ENCODE assay signal across 8 cellular contexts in the genomic region with DNA sequence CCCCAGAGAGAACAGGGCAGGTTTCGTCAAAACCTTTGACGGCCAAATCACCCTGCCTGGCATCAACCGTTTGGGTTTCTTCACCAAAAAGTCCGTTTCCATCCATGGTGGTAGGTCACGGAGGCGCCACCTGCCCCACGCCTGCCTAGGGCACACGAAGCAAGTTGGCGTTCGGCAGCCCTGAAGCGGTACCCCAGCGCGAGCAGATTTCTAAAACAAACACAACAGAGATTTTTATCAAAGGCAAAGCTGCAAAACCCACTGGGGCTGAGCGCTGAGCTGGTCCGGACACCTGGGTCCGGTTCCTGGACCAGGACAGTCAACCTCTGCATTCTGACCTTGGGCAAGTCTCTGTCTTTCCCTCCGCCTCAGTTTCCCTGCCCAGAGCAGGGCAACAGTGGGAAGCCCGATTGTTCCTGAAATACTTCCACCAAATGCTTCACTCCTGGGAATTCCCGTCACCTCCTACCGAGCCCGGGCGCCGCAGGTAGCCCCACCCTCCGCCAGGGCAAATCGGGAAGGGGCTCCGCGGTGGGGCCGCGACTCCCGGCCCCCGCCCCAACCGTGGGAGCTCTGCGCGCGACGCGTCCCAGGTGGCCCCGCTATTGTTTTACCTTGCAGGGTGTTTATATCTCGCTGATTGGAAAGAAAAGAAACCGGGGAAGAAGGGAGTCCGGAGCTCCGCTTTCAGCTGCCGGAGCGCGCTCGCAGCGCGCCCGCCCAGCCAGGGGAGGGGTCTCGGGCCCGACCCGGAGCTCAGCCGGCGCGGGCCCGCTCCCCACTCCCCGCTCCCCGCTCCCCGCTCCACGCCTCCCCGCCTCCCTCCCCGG. TPM values are rescaled to one million over a fixed set of nuclear protein-coding genes. Genes with fewer than 3 reads are reported as not detected.
DNase-seq lines count a peak whose midpoint lies in the region; ATAC-seq and TF ChIP-seq lines count a peak whose summit lies in the region.

No MANE protein-coding gene starts in this region.

- peaks cover 16% of the 10 kb centered on the region for H3K4me1 ChIP-seq in CD4-positive, CD25-positive, alpha-beta regulatory T cell (ENCODE audit: control insufficient read depth, insufficient read depth, low read length, poor library complexity, severe bottlenecking)

- H3K27me3 Mint-ChIP-seq in CD4-positive, CD25-positive, alpha-beta regulatory T cell: peaks cover 63% of the 10 kb centered on the region
- H3K27me3 Mint-ChIP-seq in HFFc6 (ENCODE audit: insufficient read depth) (peaks cover 42% of the 10 kb centered on the region), osteocyte (ENCODE audit: unreplicated experiment) (peaks cover 7% of the 10 kb centered on the region)
- H3K27me3 Mint-ChIP-seq in activated CD4-positive, alpha-beta T cell treated with anti-CD3 and anti-CD28 coated beads, Interleukin-2, amount 10 ng/mL, durations not matched to agents 24 days and 14 days: peaks cover 64% of the 10 kb centered on the region

- peak overlapping the region; percentile 68 for H3K4me3 ChIP-seq in CD4-positive, CD25-positive, alpha-beta regulatory T cell (ENCODE audit: low read depth, low read length)
- H3K4me3 ChIP-seq in fibroblast of villous mesenchyme (ENCODE audit: low read depth, low read length): peak overlapping the region; percentile 62

- peak in 1 of 3 donors; percentile 11 for DNase-seq in CD4-positive, CD25-positive, alpha-beta regulatory T cell
- DNase-seq in HFFc6 (no peak), fibroblast of villous mesenchyme (ENCODE audit: low read depth) (no peak), osteocyte (ENCODE audit: extremely low spot score, unreplicated experiment) (no peak), GM19238 (ENCODE audit: insufficient read length, low spot score) (no peak), hippocampal formation (lab: John Stamatoyannopoulos, UW) (no peak), NCI-H1930 (lab: John Stamatoyannopoulos, UW) (no peak)
- DNase-seq in activated CD4-positive, alpha-beta T cell treated with anti-CD3 and anti-CD28 coated beads, Interleukin-2, amount 10 ng/mL, durations not matched to agents 24 days and 14 days: peak; percentile 64

- H3K27me3 ChIP-seq in CD4-positive, CD25-positive, alpha-beta regulatory T cell (ENCODE audit: control insufficient read depth, insufficient read depth, low read length): peaks cover 16% of the 10 kb centered on the region

- ATAC-seq in CD4-positive, CD25-positive, alpha-beta regulatory T cell (ENCODE audit: low read depth in 2 of 2): no peak

- no peak overlapping the region for H3K27ac ChIP-seq in CD4-positive, CD25-positive, alpha-beta regulatory T cell (ENCODE audit: insufficient read depth, low read length, poor library complexity, severe bottlenecking)

- TF ChIP-seq CTCF in HFFc6 (IDR thresholded peaks at IDR 0.05): no peak
- TF ChIP-seq CTCF in fibroblast of villous mesenchyme (IDR thresholded peaks at IDR 0.05; ENCODE audit: insufficient read depth, low read depth, low read length): no peak
- TF ChIP-seq CTCF in osteocyte (IDR thresholded peaks at IDR 0.05): no peak

- H3K4me3 Mint-ChIP-seq in CD4-positive, CD25-positive, alpha-beta regulatory T cell: peak overlapping the region; percentile 63 to 86 (median 75)
- H3K4me3 Mint-ChIP-seq in HFFc6 (peak overlapping the region; percentile 32; the same call in 1 of the 2 replicates), osteocyte (ENCODE audit: unreplicated experiment) (peak overlapping the region; percentile 82)
- peak overlapping the region; percentile 82 for H3K4me3 Mint-ChIP-seq in activated CD4-positive, alpha-beta T cell treated with anti-CD3 and anti-CD28 coated beads, Interleukin-2, amount 10 ng/mL, durations not matched to agents 24 days and 14 days

- H3K4me1 Mint-ChIP-seq in CD4-positive, CD25-positive, alpha-beta regulatory T cell: peaks cover 0 to 22% (median 9%) of the 10 kb centered on the region in 4 donors
- no peaks in the 10 kb centered on the region for H3K4me1 Mint-ChIP-seq in HFFc6 (ENCODE audit: low read depth)
- H3K4me1 Mint-ChIP-seq in activated CD4-positive, alpha-beta T cell treated with anti-CD3 and anti-CD28 coated beads, Interleukin-2, amount 10 ng/mL, durations not matched to agents 24 days and 14 days: peaks cover 7% of the 10 kb centered on the region
- peaks cover 37% of the 10 kb centered on the region for H3K4me1 Mint-ChIP-seq in osteocyte (ENCODE audit: unreplicated experiment)

- intact Hi-C loops in activated CD4-positive, alpha-beta T cell treated with anti-CD3 and anti-CD28 coated beads, Interleukin-2, amount 10 ng/mL, durations not matched to agents 24 days and 14 days (cut with micrococcal nuclease): loop anchor here (5.0 kb wide), 1 partner anchor 395 kb away; the partner anchor contains the start of gene TTF2

- no peaks in the 10 kb centered on the region for H3K9me3 ChIP-seq in CD4-positive, CD25-positive, alpha-beta regulatory T cell (ENCODE audit: control insufficient read depth in 2 of 2, low read length in 2 of 2)

- H3K36me3 ChIP-seq in CD4-positive, CD25-positive, alpha-beta regulatory T cell (ENCODE audit: control insufficient read depth, insufficient read depth, low read length): no peaks in the 10 kb centered on the region

- peaks cover 0 to 3% (median 0%) of the 10 kb centered on the region in 7 donors for H3K9me3 Mint-ChIP-seq in CD4-positive, CD25-positive, alpha-beta regulatory T cell
- H3K9me3 Mint-ChIP-seq in HFFc6 (no peaks in the 10 kb centered on the region), osteocyte (ENCODE audit: unreplicated experiment) (no peaks in the 10 kb centered on the region)
- no peaks in the 10 kb centered on the region for H3K9me3 Mint-ChIP-seq in activated CD4-positive, alpha-beta T cell treated with anti-CD3 and anti-CD28 coated beads, Interleukin-2, amount 10 ng/mL, durations not matched to agents 24 days and 14 days

- no peaks in the 10 kb centered on the region for H3K36me3 Mint-ChIP-seq in CD4-positive, CD25-positive, alpha-beta regulatory T cell
- H3K36me3 Mint-ChIP-seq in HFFc6 (ENCODE audit: low read depth) (no peaks in the 10 kb centered on the region), osteocyte (ENCODE audit: unreplicated experiment) (peaks cover 3% of the 10 kb centered on the region)
- H3K36me3 Mint-ChIP-seq in activated CD4-positive, alpha-beta T cell treated with anti-CD3 and anti-CD28 coated beads, Interleukin-2, amount 10 ng/mL, durations not matched to agents 24 days and 14 days (ENCODE audit: low read depth): no peaks in the 10 kb centered on the region

- H3K27ac Mint-ChIP-seq in CD4-positive, CD25-positive, alpha-beta regulatory T cell: peak overlapping the region in 2 of 3 donors; percentile 34 to 70
- H3K27ac Mint-ChIP-seq in HFFc6 (no peak overlapping the region), osteocyte (ENCODE audit: unreplicated experiment) (no peak overlapping the region)
- H3K27ac Mint-ChIP-seq in activated CD4-positive, alpha-beta T cell treated with anti-CD3 and anti-CD28 coated beads, Interleukin-2, amount 10 ng/mL, durations not matched to agents 24 days and 14 days: no peak overlapping the region

RNA-seq across cellular contexts. Expression of gene IGSF3, which starts 0.6 kb away (rescaled TPM):
- total RNA-seq in CD4-positive, CD25-positive, alpha-beta regulatory T cell: 0.42 TPM
- under 1 TPM in 3 of 4 donors, not detected in 1; 0.03 to 0.27 (median 0.14) TPM for polyA plus RNA-seq in CD4-positive, CD25-positive, alpha-beta regulatory T cell
- total RNA-seq in HFFc6 (2021; fragmentation: NEBNext Ultra II Directional; extraction: Animal tissue kit (Norgen Biotek cat#: 25700)): not detected
- total RNA-seq in activated CD4-positive, alpha-beta T cell treated with anti-CD3 and anti-CD28 coated beads, Interleukin-2, amount 10 ng/mL, durations not matched to agents 24 days and 14 days: 2.1 and 2.2 TPM in 2 replicates
- 3.5 and 13.8 TPM in 2 replicates for total RNA-seq in fibroblast of villous mesenchyme
- 43.2 and 51.7 TPM in 2 replicates for total RNA-seq in osteocyte

Comparison
In these comparisons a context has a peak if more than half of its experiments do, and no peak if none do; other contexts are left out.
1. H3K27ac Mint-ChIP-seq: peak in CD4-positive, CD25-positive, alpha-beta regulatory T cell (2 of 3); none in HFFc6 (single experiment), activated CD4-positive, alpha-beta T cell treated with anti-CD3 and anti-CD28 coated beads, Interleukin-2, amount 10 ng/mL, durations not matched to agents 24 days and 14 days (single experiment) and osteocyte (single experiment).
2. H3K4me3 Mint-ChIP-seq: peak in every context shown above with its lines; median percentile 82 in activated CD4-positive, alpha-beta T cell treated with anti-CD3 and anti-CD28 coated beads, Interleukin-2, amount 10 ng/mL, durations not matched to agents 24 days and 14 days; 82 in osteocyte; 75 in CD4-positive, CD25-positive, alpha-beta regulatory T cell; 32 in HFFc6.